Comparison of ENCODE assay signal across 35 cellular contexts in the genomic region with DNA sequence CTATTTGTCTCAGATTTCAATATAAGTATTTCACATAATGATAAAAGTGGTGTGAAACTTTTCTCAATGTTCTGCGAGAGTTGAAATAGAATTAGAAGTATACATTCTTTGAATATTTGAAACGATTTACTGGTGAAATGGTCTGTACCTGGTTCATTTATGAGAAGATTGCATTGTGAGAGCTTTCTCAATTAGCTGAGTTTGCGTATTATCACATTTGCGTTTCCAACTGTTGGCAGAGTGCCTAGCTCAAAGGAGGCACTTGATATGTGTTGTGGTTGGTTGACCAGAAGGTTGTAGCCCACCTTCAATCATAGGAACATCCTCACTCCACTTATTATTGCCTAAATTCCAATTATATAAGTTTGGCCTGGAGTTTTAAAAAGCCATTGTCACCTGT.
"Had no signal": no experiment of that assay in that cellular context is flagged by ENCODE, and none has a peak within 500 bp of the region (broad histone marks: within the 10 kb centered on the region; RNA-seq: fewer than 3 reads in every experiment).

No MANE protein-coding gene starts in this region.

- ATAC-seq: activated CD8-positive, alpha-beta memory T cell treated with anti-CD3 and anti-CD28 coated beads, Interleukin-2, amount 10 ng/mL, durations not matched to agents 7 days and 5 days had no signal

- FAIRE-seq: RCC 7860, TTC549 had no signal

- DNase-seq: activated B cell treated with CpG ODN at 0.5 μM for 24 hours; activated CD4-positive, alpha-beta memory T cell treated with anti-CD3 and anti-CD28 coated beads for 36 hours; activated CD4-positive, alpha-beta T cell treated with anti-CD3 and anti-CD28 coated beads for 4 hours; activated CD4-positive, alpha-beta T cell treated with anti-CD3 and anti-CD28 coated beads, Interleukin-2, amount 50 U/mL, for 1 hour; activated CD4-positive, CD25-positive, alpha-beta regulatory T cell treated with anti-CD3 and anti-CD28 coated beads, Interleukin-2, amount 50 U/mL, for 72 hours; activated CD8-positive, alpha-beta memory T cell treated with anti-CD3 and anti-CD28 coated beads for 24 hours; activated CD8-positive, alpha-beta memory T cell treated with anti-CD3 and anti-CD28 coated beads, Interleukin-2, amount 10 ng/mL, durations not matched to agents 7 days and 5 days; activated CD8-positive, alpha-beta memory T cell treated with anti-CD3 and anti-CD28 coated beads, Interleukin-2, amount 50 U/mL, for 48 hours; activated effector memory CD4-positive, alpha-beta T cell treated with Interleukin-2 at 50 U/mL for 16 hours; activated naive CD4-positive, alpha-beta T cell treated with anti-CD3 and anti-CD28 coated beads, Interleukin-2, amount 50 U/mL, for 16 hours; activated naive CD8-positive, alpha-beta T cell treated with anti-CD3 and anti-CD28 coated beads for 36 hours; activated T-cell treated with anti-CD3 and anti-CD28 coated beads, Interleukin-2, amount 50 U/mL, for 48 hours; amniotic stem cell; aorta; brain microvascular endothelial cell; central memory CD4-positive, alpha-beta T cell; colonic mucosa; MM.1S; MV-4-11; NCI-H1092 treated with DMSO at 0.1 percent for 48 hours; NCI-H1436; NCI-H1694; NCI-H1930; NCI-H2107; NCI-H2171; NCI-H446; NCI-H510A treated with DMSO at 0.1 percent for 48 hours; NCI-H526 treated with DMSO at 0.1 percent for 48 hours; NCI-H82; NK-92 treated with Interleukin-12 subunit alpha and Interleukin-12 subunit beta, amount 100 ng/mL, for 24 hours; PC-9; SHP77; SJCRH30 had no signal
